ENCODE assay signal across 11 cellular contexts in the genomic region with DNA sequence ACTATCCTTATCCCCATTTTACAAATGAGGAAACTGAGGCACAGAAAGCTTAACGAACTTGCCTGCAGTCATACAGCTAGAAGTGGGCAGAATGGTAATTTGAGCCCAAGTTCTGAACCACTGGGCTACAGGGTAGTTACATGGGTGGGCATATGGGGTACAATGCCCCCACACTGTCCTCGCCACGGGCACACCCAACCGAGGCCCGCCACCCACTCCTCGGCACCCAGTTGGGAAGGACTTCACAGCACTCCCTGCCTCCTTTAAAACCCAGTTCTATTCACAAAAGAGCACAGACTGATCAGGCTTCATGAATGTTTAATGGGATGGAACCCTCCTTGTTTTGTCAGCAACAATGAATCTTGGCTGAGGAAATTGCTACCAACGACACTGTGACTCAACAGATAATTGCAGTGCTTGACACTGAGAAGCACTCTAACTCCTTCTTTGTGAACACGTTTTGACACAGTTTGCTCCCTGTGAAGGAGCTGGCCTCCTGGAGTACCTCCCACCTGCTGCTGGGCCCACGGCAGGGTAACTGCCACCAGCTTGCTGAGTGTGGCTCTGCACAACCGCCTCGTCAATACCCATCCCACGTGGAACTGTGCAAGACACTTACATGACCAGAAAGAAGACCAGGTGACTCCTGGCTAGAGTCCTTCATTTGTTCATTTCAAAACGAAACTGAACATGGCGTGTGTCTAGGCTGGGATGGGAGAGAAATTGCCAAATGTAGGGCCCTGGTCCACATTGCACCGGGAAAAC.
DNase-seq lines count a peak whose midpoint lies in the region; ATAC-seq and TF ChIP-seq lines count a peak whose summit lies in the region.
"Had no signal": no experiment of that assay in that cellular context is flagged by ENCODE, and none has a peak within 500 bp of the region (broad histone marks: within the 10 kb centered on the region; RNA-seq: fewer than 3 reads in every experiment).

No MANE protein-coding gene starts in this region.

- H3F3A ChIP-seq in MM.1S (ENCODE audit: insufficient read depth, low read length): peaks cover 9% of the 10 kb centered on the region

- TF ChIP-seq CTCF in MM.1S (IDR thresholded peaks at IDR 0.05; ENCODE audit: low read length): no peak
- no peak for TF ChIP-seq CTCF in progenitor cell of endocrine pancreas (IDR thresholded peaks at IDR 0.05; ENCODE audit: unreplicated experiment)
- no peak for TF ChIP-seq CTCF in ascending aorta (IDR thresholded peaks at IDR 0.05)
- TF ChIP-seq CTCF in uterus (IDR thresholded peaks at IDR 0.05): no peak

- peaks cover 13% of the 10 kb centered on the region for H3K4me1 ChIP-seq in MM.1S (ENCODE audit: low read length)
- H3K4me1 ChIP-seq in esophagus (ENCODE audit: control insufficient read depth in 2 of 2, insufficient read depth in 2 of 2, low read length in 1 of 2): peaks cover 3 to 22% of the 10 kb centered on the region in 2 donors
- H3K4me1 ChIP-seq in ascending aorta: no peaks in the 10 kb centered on the region
- no peaks in the 10 kb centered on the region for H3K4me1 ChIP-seq in uterus

- peak overlapping the region; percentile 66; the same call in 1 of the 2 replicates for H3K4me2 ChIP-seq in MM.1S (ENCODE audit: low read depth, low read length)

- no peaks in the 10 kb centered on the region for H3K36me3 ChIP-seq in MM.1S (replicated peaks; ENCODE audit: insufficient read depth, low read length)
- H3K36me3 ChIP-seq in esophagus (ENCODE audit: control insufficient read depth in 2 of 2, insufficient read depth in 2 of 2, low read length in 1 of 2): no peaks in the 10 kb centered on the region
- H3K36me3 ChIP-seq in ascending aorta: no peaks in the 10 kb centered on the region
- H3K36me3 ChIP-seq in uterus: no peaks in the 10 kb centered on the region

- no peaks in the 10 kb centered on the region for H3K9me2 ChIP-seq in MM.1S (replicated peaks; ENCODE audit: insufficient read depth, low read length)

- no peak overlapping the region for H3K9ac ChIP-seq in MM.1S (ENCODE audit: low read length)

- no peaks in the 10 kb centered on the region for H3K27me3 Mint-ChIP-seq in progenitor cell of endocrine pancreas

- no peaks in the 10 kb centered on the region; the same call in 1 of the 2 replicates for H3K79me2 ChIP-seq in MM.1S (ENCODE audit: low read length)

- H3K9me3 ChIP-seq in MM.1S (replicated peaks; ENCODE audit: insufficient read depth, low read length): no peaks in the 10 kb centered on the region
- H3K9me3 ChIP-seq in esophagus (ENCODE audit: control insufficient read depth in 2 of 2, insufficient read depth in 1 of 2, low read depth in 1 of 2, low read length in 1 of 2): no peaks in the 10 kb centered on the region
- no peaks in the 10 kb centered on the region for H3K9me3 ChIP-seq in ascending aorta
- no peaks in the 10 kb centered on the region for H3K9me3 ChIP-seq in uterus

- no peak for ATAC-seq in HG02981 (IDR thresholded peaks at IDR 0.05; ENCODE audit: unreplicated experiment)
- ATAC-seq: activated T-cell treated with anti-CD3 and anti-CD28 coated beads, Interleukin-2, amount 50 U/mL, for 72 hours had no signal

- no peaks in the 10 kb centered on the region for H3K9me3 Mint-ChIP-seq in progenitor cell of endocrine pancreas (ENCODE audit: low read depth)
- H3K9me3 Mint-ChIP-seq: activated T-cell treated with anti-CD3 and anti-CD28 coated beads, Interleukin-2, amount 50 U/mL, for 72 hours had no signal

- intact Hi-C loops in ascending aorta (cut with DNase I) (no loop called here), uterus (cut with DNase I; ENCODE audit: low total_unique reads) (no loop called here)

- peak overlapping the region; percentile 28 for H3K27ac Mint-ChIP-seq in progenitor cell of endocrine pancreas
- H3K27ac Mint-ChIP-seq: activated T-cell treated with anti-CD3 and anti-CD28 coated beads, Interleukin-2, amount 50 U/mL, for 72 hours had no signal

- H3K27ac ChIP-seq in MM.1S (ENCODE audit: low read length) (no peak overlapping the region), esophagus (ENCODE audit: low read depth in 2 of 2, low read length in 1 of 2) (peak overlapping the region; percentile 45 to 89), ascending aorta (no peak overlapping the region), uterus (no peak overlapping the region)

- H3K4me3 ChIP-seq in MM.1S (ENCODE audit: low read length) (no peak overlapping the region), esophagus (ENCODE audit: low read depth in 1 of 2, low read length in 2 of 2) (no peak overlapping the region), ascending aorta (no peak overlapping the region), uterus (no peak overlapping the region)

- H3K27me3 ChIP-seq in MM.1S (replicated peaks; ENCODE audit: insufficient read depth, low read length) (no peaks in the 10 kb centered on the region), esophagus (ENCODE audit: control insufficient read depth in 1 of 2, insufficient read depth in 2 of 2, low read length in 2 of 2) (no peaks in the 10 kb centered on the region), ascending aorta (no peaks in the 10 kb centered on the region), uterus (no peaks in the 10 kb centered on the region)

- peaks cover 25% of the 10 kb centered on the region for H3K4me1 Mint-ChIP-seq in progenitor cell of endocrine pancreas (ENCODE audit: low read depth)

- no peak overlapping the region for H2AFZ ChIP-seq in MM.1S (ENCODE audit: low read length)

- no peak for TF ChIP-seq POLR2A in uterus (IDR thresholded peaks at IDR 0.05)

- DNase-seq in MM.1S (no peak), NCI-H748 (lab: John Stamatoyannopoulos, UW; ENCODE audit: unreplicated experiment) (peak; percentile 83), progenitor cell of endocrine pancreas (ENCODE audit: low spot score, unreplicated experiment) (no peak), ascending aorta (ENCODE audit: low spot score in 2 of 2) (no peak), GM19240 (ENCODE audit: insufficient read length, low spot score) (no peak), uterus (no peak)
- DNase-seq: retina, T-helper 9 cell had no signal

- WGBS in esophagus, 2 donors: 69 to 70% methylated on average over 15 of the region's 15 CpGs

- H3K4me3 Mint-ChIP-seq in progenitor cell of endocrine pancreas (ENCODE audit: low read depth): no peak overlapping the region
- H3K4me3 Mint-ChIP-seq: activated T-cell treated with anti-CD3 and anti-CD28 coated beads, Interleukin-2, amount 50 U/mL, for 72 hours had no signal

- H4K20me1 ChIP-seq in MM.1S (ENCODE audit: insufficient read depth, low read length): no peaks in the 10 kb centered on the region

- H3K36me3 Mint-ChIP-seq in progenitor cell of endocrine pancreas (ENCODE audit: insufficient read depth): no peaks in the 10 kb centered on the region

Comparison
In these comparisons a context has a peak if more than half of its experiments do, and no peak if none do; other contexts are left out.
1. H3K27ac ChIP-seq: peak in esophagus (2 of 2); none in MM.1S (single experiment), ascending aorta (0 of 2) and uterus (0 of 2).